In genomic region chr12:25970916-25971674, GRCh38 we compare ENCODE assay signal across 13 cellular contexts. TPM values are rescaled to one million over a fixed set of nuclear protein-coding genes. Genes with fewer than 3 reads are reported as not detected.
DNase-seq lines count a peak whose midpoint lies in the region; ATAC-seq, FAIRE-seq and TF ChIP-seq lines count a peak whose summit lies in the region.
"Had no signal": no experiment of that assay in that cellular context is flagged by ENCODE, and none has a peak within 500 bp of the region (broad histone marks: within the 10 kb centered on the region; RNA-seq: fewer than 3 reads in every experiment).

No MANE protein-coding gene starts in this region.

- ATAC-seq in heart left ventricle, result peak; percentile 35 to 68 (median 45)

- intact Hi-C loops in heart left ventricle (cut with DNase I), result no loop called here

- H3K27me3 ChIP-seq in BE2C (no peaks in the 10 kb centered on the region), heart left ventricle (no peaks in the 10 kb centered on the region)
- H3K27me3 ChIP-seq: BLaER1 had no signal

- H3K36me3 ChIP-seq in BE2C (no peaks in the 10 kb centered on the region), heart left ventricle (no peaks in the 10 kb centered on the region)
- H3K36me3 ChIP-seq: BLaER1 had no signal

- no peak overlapping the region for H3K4me3 ChIP-seq in BE2C (ENCODE audit: low read depth, low read length)
- no peak overlapping the region for H3K4me3 ChIP-seq in heart left ventricle
- H3K4me3 ChIP-seq in retinal pigment epithelial cell (ENCODE audit: low read length), result no peak overlapping the region
- H3K4me3 ChIP-seq: BLaER1 had no signal

- H3K4me1 ChIP-seq in BE2C (no peaks in the 10 kb centered on the region), heart left ventricle (peaks cover 0 to 60% (median 18%) of the 10 kb centered on the region in 12 donors)
- H3K4me1 ChIP-seq: BLaER1 had no signal

- no peak for DNase-seq in BE2C
- DNase-seq in astrocyte of the hippocampus (ENCODE audit: low read depth, low spot score), result peak; percentile 64
- DNase-seq in heart left ventricle, result no peak
- DNase-seq in retinal pigment epithelial cell (ENCODE audit: low read depth), result peak; percentile 59
- DNase-seq in stimulated activated naive CD4-positive, alpha-beta T cell (lab: John Stamatoyannopoulos, UW), result no peak
- DNase-seq in D721Med (ENCODE audit: insufficient read length, low spot score), result no peak
- DNase-seq in cerebellar cortex (ENCODE audit: low spot score), result no peak
- DNase-seq in HUDEP-2 (lab: John Stamatoyannopoulos, UW; ENCODE audit: unreplicated experiment in 76 of 76), result no peak
- DNase-seq: activated B cell treated with CpG ODN at 0.5 μM for 24 hours; effector CD4-positive, alpha-beta T cell; EL; NCI-H2107 had no signal

- H3K27ac ChIP-seq in heart left ventricle, result peak overlapping the region in 1 of 12 donors; percentile 62
- H3K27ac ChIP-seq: BLaER1 had no signal

- H3K9me3 ChIP-seq in BE2C, result no peaks in the 10 kb centered on the region
- no peaks in the 10 kb centered on the region for H3K9me3 ChIP-seq in heart left ventricle
- H3K9me3 ChIP-seq: BLaER1 had no signal

- no peak for FAIRE-seq in D721Med (lab: Jason Lieb, UNC)

- TF ChIP-seq CTCF in BE2C (IDR thresholded peaks at IDR 0.05; ENCODE audit: low read depth, low read length) (0 out of 2 replicates have a peak, but pooled peaks have one; percentile 5), heart left ventricle (IDR thresholded peaks at IDR 0.05) (peak in 4 of 12 donors; percentile 15 to 35 (median 26)), retinal pigment epithelial cell (conservative IDR thresholded peaks at IDR 0.05; ENCODE audit: low read depth, low read length) (no peak), D721Med (IDR thresholded peaks at IDR 0.05; ENCODE audit: insufficient read depth, missing control alignments) (no peak)

- WGBS in heart left ventricle, 4 donors, result 75 to 81% (median 77%) methylated on average over 5 of the region's 5 CpGs

- no peak for TF ChIP-seq POLR2A in heart left ventricle (IDR thresholded peaks at IDR 0.05)

RNA-seq across cellular contexts. Expression of gene RASSF8, which starts 12.6 kb away (rescaled TPM):
- 1.3 TPM for polyA plus RNA-seq in BE2C (2012; ENCODE audit: insufficient read depth, insufficient read length, low read depth)
- total RNA-seq in heart left ventricle, result 10 to 100 TPM; 20.6 to 44.6 (median 30.9) TPM
- polyA plus RNA-seq in heart left ventricle, result 10 to 100 TPM in 1 of 2 donors, 1 to 10 TPM in 1; 5.2 to 13.2 TPM

Comparison
In these comparisons a context has a peak if more than half of its experiments do, and no peak if none do; other contexts are left out.
1. DNase-seq: peak in astrocyte of the hippocampus (single experiment) and retinal pigment epithelial cell (single experiment); none in BE2C (single experiment), heart left ventricle (0 of 5), stimulated activated naive CD4-positive, alpha-beta T cell (0 of 6), D721Med (single experiment), cerebellar cortex (single experiment) and HUDEP-2 (0 of 76).